In the genomic region with DNA sequence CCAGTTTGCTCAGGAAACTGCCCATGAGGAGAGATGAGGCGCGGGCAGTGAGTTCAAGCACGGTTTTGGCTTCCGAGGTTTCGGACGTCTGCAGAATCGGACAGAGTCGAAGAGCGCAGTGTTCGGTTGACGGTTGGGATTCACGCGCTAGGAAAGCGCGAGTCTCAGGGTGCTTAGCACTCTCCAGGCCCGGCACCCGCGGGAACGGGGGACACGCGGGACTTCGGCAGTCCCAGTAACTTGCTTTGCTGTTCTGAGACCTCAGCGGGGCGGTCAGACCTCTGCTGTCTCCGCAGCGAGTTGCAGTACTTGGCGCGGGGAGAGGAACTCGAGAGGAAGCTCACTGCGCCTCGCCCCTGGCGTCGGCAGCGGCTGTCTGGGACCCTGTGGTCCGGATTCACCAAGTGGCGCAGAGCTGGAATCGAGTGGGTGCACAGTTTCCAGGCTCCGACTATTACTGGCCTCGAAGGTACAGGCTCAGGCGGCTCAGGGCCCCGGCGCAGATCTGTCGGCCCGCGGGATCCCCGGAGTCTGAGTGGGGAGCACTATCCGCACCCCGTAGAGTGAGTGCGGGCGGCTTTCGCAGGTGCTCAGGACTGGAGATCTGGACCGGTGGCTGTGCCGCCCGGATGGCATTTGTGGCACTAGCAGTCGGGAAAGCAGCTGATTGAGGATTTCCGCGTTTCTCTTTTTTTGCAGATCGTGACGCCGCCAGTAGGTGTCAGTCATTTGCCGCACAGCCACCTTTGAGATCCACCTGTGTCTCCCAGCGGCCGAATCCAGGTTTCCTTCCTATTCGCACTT, we compare ENCODE assay signal across 8 cellular contexts. TPM values are rescaled to one million over a fixed set of nuclear protein-coding genes. Genes with fewer than 3 reads are reported as not detected.
DNase-seq lines count a peak whose midpoint lies in the region; ATAC-seq and TF ChIP-seq lines count a peak whose summit lies in the region.

A gene (minus strand): TSS at position 128 of the 804 bp plus-strand sequence. CDS start 103 bp downstream, at position 25.

- peak in 2 of 5 experiments; percentile 17 to 27 for TF ChIP-seq CTCF in gastrocnemius medialis (IDR thresholded peaks at IDR 0.05 in 4 of 5, conservative IDR thresholded peaks at IDR 0.05 in 1 of 5)

- H3K4me1 ChIP-seq in Karpas-422 (ENCODE audit: low read length) (peaks cover 2% of the 10 kb centered on the region; the same call in 1 of the 2 replicates), gastrocnemius medialis (peaks cover 0 to 6% of the 10 kb centered on the region in 2 donors)

- no peaks in the 10 kb centered on the region for H3K27me3 ChIP-seq in Karpas-422 (ENCODE audit: low read length)
- peaks cover 46 to 49% (median 47%) of the 10 kb centered on the region in 3 donors for H3K27me3 ChIP-seq in gastrocnemius medialis

- no peak for TF ChIP-seq POLR2A in gastrocnemius medialis (IDR thresholded peaks at IDR 0.05)

- intact Hi-C loops in gastrocnemius medialis (cut with DNase I; ENCODE audit: low total_unique reads): no loop called here

- in situ Hi-C loops in gastrocnemius medialis (cut with MboI; ENCODE audit: low sequenced_read_pairs in 4 of 4): no loop called here

- H3K4me3 Mint-ChIP-seq in activated naive CD8-positive, alpha-beta T cell treated with anti-CD3 and anti-CD28 coated beads, Interleukin-2, amount 10 ng/mL, durations not matched to agents 7 days and 5 days: peak within 1 kb of the TSS; percentile 81

- peaks cover 67% of the 10 kb centered on the region for H3K27me3 Mint-ChIP-seq in activated naive CD8-positive, alpha-beta T cell treated with anti-CD3 and anti-CD28 coated beads, Interleukin-2, amount 10 ng/mL, durations not matched to agents 7 days and 5 days

- H3K4me3 ChIP-seq in Karpas-422 (ENCODE audit: low read length) (no peak within 1 kb of the TSS), gastrocnemius medialis (peak within 1 kb of the TSS; percentile 36 to 39 (median 38))

- no peak within 1 kb of the TSS for H3K9ac ChIP-seq in Karpas-422 (ENCODE audit: low read length)

- no peaks in the 10 kb centered on the region for H3K36me3 Mint-ChIP-seq in activated naive CD8-positive, alpha-beta T cell treated with anti-CD3 and anti-CD28 coated beads, Interleukin-2, amount 10 ng/mL, durations not matched to agents 7 days and 5 days

- H2AFZ ChIP-seq in Karpas-422 (ENCODE audit: low read length): no peak within 1 kb of the TSS

- POLR2A ChIA-PET in activated naive CD8-positive, alpha-beta T cell treated with anti-CD3 and anti-CD28 coated beads, Interleukin-2, amount 10 ng/mL, durations not matched to agents 7 days and 5 days (lab: Charles Lee): no interaction called here

- H3K27ac ChIP-seq in Karpas-422 (ENCODE audit: low read length): no peak within 1 kb of the TSS
- H3K27ac ChIP-seq in gastrocnemius medialis: no peak within 1 kb of the TSS

- H3K9me2 ChIP-seq in Karpas-422 (replicated peaks; ENCODE audit: insufficient read depth, low read length): no peaks in the 10 kb centered on the region

- H3K9me3 ChIP-seq in Karpas-422 (ENCODE audit: low read length): no peaks in the 10 kb centered on the region
- H3K9me3 ChIP-seq in gastrocnemius medialis: no peaks in the 10 kb centered on the region

- no peaks in the 10 kb centered on the region for H4K20me1 ChIP-seq in Karpas-422 (ENCODE audit: insufficient read depth, low read depth, low read length)

- H3K27ac Mint-ChIP-seq in activated naive CD8-positive, alpha-beta T cell treated with anti-CD3 and anti-CD28 coated beads, Interleukin-2, amount 10 ng/mL, durations not matched to agents 7 days and 5 days: no peak within 1 kb of the TSS

- no peaks in the 10 kb centered on the region for H3K79me2 ChIP-seq in Karpas-422 (ENCODE audit: low read length)

- H3K9me3 Mint-ChIP-seq in activated naive CD8-positive, alpha-beta T cell treated with anti-CD3 and anti-CD28 coated beads, Interleukin-2, amount 10 ng/mL, durations not matched to agents 7 days and 5 days: no peaks in the 10 kb centered on the region

- H3K4me1 Mint-ChIP-seq in activated naive CD8-positive, alpha-beta T cell treated with anti-CD3 and anti-CD28 coated beads, Interleukin-2, amount 10 ng/mL, durations not matched to agents 7 days and 5 days: peaks cover 7% of the 10 kb centered on the region

- peak; percentile 86 for ATAC-seq in SK-N-SH treated with all-trans-retinoic acid at 6 μM for 48 hours
- ATAC-seq in activated naive CD8-positive, alpha-beta T cell treated with anti-CD3 and anti-CD28 coated beads, Interleukin-2, amount 10 ng/mL, durations not matched to agents 7 days and 5 days (ENCODE audit: low read depth): peak; percentile 54
- ATAC-seq in gastrocnemius medialis: no peak

- DNase-seq in activated gamma-delta T cell treated with Interleukin-2 at 50 U/mL for 16 hours (peak; percentile 47), activated gamma-delta T cell (lab: John Stamatoyannopoulos, UW) (no peak), Karpas-422 (peak; percentile 75), hepatic stellate cell (ENCODE audit: low spot score) (peak; percentile 30), gastrocnemius medialis (no peak), epidermal melanocyte (ENCODE audit: insufficient read length, low spot score) (no peak)
- DNase-seq in activated naive CD8-positive, alpha-beta T cell treated with anti-CD3 and anti-CD28 coated beads, Interleukin-2, amount 10 ng/mL, durations not matched to agents 7 days and 5 days: peak; percentile 71

- H3K36me3 ChIP-seq in Karpas-422 (ENCODE audit: insufficient read depth, low read length) (no peaks in the 10 kb centered on the region), gastrocnemius medialis (no peaks in the 10 kb centered on the region)

- H3K4me2 ChIP-seq in Karpas-422 (ENCODE audit: low read depth, low read length, poor library complexity, severe bottlenecking): peak within 1 kb of the TSS; percentile 33

TF ChIP-seq in SK-N-SH treated with all-trans-retinoic acid at 6 μM for 48 hours, 23 proteins besides CTCF, POLR2A, EP300 and RAD21:
- TF ChIP-seq, protein P1, sequence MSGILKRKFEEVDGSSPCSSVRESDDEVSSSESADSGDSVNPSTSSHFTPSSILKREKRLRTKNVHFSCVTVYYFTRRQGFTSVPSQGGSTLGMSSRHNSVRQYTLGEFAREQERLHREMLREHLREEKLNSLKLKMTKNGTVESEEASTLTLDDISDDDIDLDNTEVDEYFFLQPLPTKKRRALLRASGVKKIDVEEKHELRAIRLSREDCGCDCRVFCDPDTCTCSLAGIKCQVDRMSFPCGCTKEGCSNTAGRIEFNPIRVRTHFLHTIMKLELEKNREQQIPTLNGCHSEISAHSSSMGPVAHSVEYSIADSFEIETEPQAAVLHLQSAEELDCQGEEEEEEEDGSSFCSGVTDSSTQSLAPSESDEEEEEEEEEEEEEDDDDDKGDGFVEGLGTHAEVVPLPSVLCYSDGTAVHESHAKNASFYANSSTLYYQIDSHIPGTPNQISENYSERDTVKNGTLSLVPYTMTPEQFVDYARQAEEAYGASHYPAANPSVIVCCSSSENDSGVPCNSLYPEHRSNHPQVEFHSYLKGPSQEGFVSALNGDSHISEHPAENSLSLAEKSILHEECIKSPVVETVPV (CRISPR knock-in tag; IDR thresholded peaks at IDR 0.05): no peak
- TF ChIP-seq, protein P2, sequence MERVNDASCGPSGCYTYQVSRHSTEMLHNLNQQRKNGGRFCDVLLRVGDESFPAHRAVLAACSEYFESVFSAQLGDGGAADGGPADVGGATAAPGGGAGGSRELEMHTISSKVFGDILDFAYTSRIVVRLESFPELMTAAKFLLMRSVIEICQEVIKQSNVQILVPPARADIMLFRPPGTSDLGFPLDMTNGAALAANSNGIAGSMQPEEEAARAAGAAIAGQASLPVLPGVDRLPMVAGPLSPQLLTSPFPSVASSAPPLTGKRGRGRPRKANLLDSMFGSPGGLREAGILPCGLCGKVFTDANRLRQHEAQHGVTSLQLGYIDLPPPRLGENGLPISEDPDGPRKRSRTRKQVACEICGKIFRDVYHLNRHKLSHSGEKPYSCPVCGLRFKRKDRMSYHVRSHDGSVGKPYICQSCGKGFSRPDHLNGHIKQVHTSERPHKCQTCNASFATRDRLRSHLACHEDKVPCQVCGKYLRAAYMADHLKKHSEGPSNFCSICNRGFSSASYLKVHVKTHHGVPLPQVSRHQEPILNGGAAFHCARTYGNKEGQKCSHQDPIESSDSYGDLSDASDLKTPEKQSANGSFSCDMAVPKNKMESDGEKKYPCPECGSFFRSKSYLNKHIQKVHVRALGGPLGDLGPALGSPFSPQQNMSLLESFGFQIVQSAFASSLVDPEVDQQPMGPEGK (CRISPR knock-in tag; IDR thresholded peaks at IDR 0.05; ENCODE audit: borderline replicate concordance): no peak
- no peak for TF ChIP-seq ARNTL (CRISPR knock-in tag; IDR thresholded peaks at IDR 0.05; ENCODE audit: borderline replicate concordance, low read depth)
- no peak for TF ChIP-seq ISL1 (CRISPR knock-in tag; IDR thresholded peaks at IDR 0.05)
- TF ChIP-seq GLIS3 (CRISPR knock-in tag; IDR thresholded peaks at IDR 0.05): no peak
- no peak for TF ChIP-seq TCF4 (CRISPR knock-in tag; IDR thresholded peaks at IDR 0.05; ENCODE audit: borderline replicate concordance)
- no peak for TF ChIP-seq PPARA (CRISPR knock-in tag; IDR thresholded peaks at IDR 0.05; ENCODE audit: borderline replicate concordance)
- TF ChIP-seq ZFP3 (CRISPR knock-in tag; IDR thresholded peaks at IDR 0.05): no peak
- TF ChIP-seq ESRRG (CRISPR knock-in tag; IDR thresholded peaks at IDR 0.05): no peak
- no peak for TF ChIP-seq ZNF8 (CRISPR knock-in tag; IDR thresholded peaks at IDR 0.05)
- no peak for TF ChIP-seq SNAI2 (CRISPR knock-in tag; IDR thresholded peaks at IDR 0.05)
- no peak for TF ChIP-seq ZC3H10 (CRISPR knock-in tag; IDR thresholded peaks at IDR 0.05)

RNA-seq across cellular contexts. Expression of the gene that starts here (rescaled TPM):
- not detected in 2 replicates for total RNA-seq in Karpas-422 (2014; rRNA removed; shearing (Covaris generic); ENCODE audit: low replicate concordance)
- not detected for total RNA-seq in activated naive CD8-positive, alpha-beta T cell treated with anti-CD3 and anti-CD28 coated beads, Interleukin-2, amount 10 ng/mL, durations not matched to agents 7 days and 5 days
- total RNA-seq in gastrocnemius medialis: not detected

Comparison
In these comparisons a context has a peak if more than half of its experiments do, and no peak if none do; other contexts are left out.
1. DNase-seq: peak in activated gamma-delta T cell treated with Interleukin-2 at 50 U/mL for 16 hours (single experiment) and hepatic stellate cell (single experiment); none in activated gamma-delta T cell (single experiment), gastrocnemius medialis (0 of 2) and epidermal melanocyte (single experiment).
2. Peak in DNase-seq and H3K4me2 ChIP-seq in Karpas-422; RNA of the gene not detected or under 1 TPM.
3. Peak in DNase-seq and ATAC-seq in activated naive CD8-positive, alpha-beta T cell treated with anti-CD3 and anti-CD28 coated beads, Interleukin-2, amount 10 ng/mL, durations not matched to agents 7 days and 5 days; RNA of the gene not detected or under 1 TPM.